In the genomic region with DNA sequence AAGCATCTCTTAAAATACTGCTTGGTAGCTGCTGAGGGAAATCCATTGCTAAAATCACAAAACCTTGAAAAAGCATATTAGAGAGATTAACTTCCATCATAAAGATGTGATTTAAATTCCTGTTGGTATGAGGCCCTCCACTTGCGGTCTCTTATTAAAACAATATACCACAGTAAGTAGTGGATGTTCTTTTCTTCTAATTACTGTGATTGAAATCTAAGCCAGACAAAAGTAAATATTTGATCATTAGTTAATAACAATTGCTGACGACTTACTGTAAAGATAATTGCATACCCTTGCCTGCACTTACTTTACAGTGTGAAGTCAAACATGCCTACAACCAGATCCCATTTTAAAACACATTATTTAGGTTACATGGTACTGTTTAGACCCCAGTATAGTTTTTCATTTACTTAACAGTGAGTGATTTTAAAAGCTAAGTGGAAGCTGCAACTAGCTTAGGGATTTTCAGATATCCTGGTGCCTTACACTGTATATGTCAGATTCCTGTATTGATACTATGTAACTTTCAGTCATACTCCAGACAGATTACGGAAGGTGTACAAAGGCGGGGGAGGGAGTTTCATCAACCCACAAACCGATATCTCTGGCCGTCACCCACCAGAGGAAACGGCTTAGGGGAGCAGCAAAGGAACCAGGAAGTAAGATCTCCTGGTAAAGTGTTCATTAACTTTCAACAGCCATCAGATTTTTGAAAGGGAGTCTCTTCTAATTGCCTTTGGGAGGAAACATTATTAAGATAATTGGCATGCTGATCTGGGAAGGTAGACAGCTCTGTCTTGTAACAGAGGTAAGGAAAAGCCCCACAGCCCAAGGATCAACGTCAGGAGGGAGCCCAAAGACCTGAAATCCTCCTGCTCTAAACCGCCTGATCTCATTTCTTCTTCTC, we compare ENCODE assay signal across 2 cellular contexts.
TF ChIP-seq lines count a peak whose summit lies in the region.

No MANE protein-coding gene starts in this region.

TF ChIP-seq in HEK293, 187 proteins besides CTCF, POLR2A, EP300 and RAD21 (continued from another document and continues in another):
- TF ChIP-seq ZNF211 (tag by site-specific recombination; IDR thresholded peaks at IDR 0.05; ENCODE audit: low read depth) (no peak), FEZF1 (tag by site-specific recombination; IDR thresholded peaks at IDR 0.05) (peak; percentile 88), TCF7L2 (IDR thresholded peaks at IDR 0.05; ENCODE audit: borderline replicate concordance, low read depth, low read length) (0 out of 2 replicates have a peak, but pooled peaks have one; percentile 18), ZNF341 (tag by site-specific recombination; IDR thresholded peaks at IDR 0.05; ENCODE audit: low read depth) (peak; percentile 87), SCRT2 (tag by site-specific recombination; IDR thresholded peaks at IDR 0.05) (no peak), ZNF501 (tag by site-specific recombination; IDR thresholded peaks at IDR 0.05) (0 out of 2 replicates have a peak, but pooled peaks have one; percentile 17), ZNF354C (tag by site-specific recombination; IDR thresholded peaks at IDR 0.05; ENCODE audit: borderline replicate concordance, low read depth) (no peak), ZNF184 (tag by site-specific recombination; IDR thresholded peaks at IDR 0.05) (no peak), SCRT1 (tag by site-specific recombination; IDR thresholded peaks at IDR 0.05; ENCODE audit: borderline replicate concordance) (no peak)
- TF ChIP-seq, protein P1, sequence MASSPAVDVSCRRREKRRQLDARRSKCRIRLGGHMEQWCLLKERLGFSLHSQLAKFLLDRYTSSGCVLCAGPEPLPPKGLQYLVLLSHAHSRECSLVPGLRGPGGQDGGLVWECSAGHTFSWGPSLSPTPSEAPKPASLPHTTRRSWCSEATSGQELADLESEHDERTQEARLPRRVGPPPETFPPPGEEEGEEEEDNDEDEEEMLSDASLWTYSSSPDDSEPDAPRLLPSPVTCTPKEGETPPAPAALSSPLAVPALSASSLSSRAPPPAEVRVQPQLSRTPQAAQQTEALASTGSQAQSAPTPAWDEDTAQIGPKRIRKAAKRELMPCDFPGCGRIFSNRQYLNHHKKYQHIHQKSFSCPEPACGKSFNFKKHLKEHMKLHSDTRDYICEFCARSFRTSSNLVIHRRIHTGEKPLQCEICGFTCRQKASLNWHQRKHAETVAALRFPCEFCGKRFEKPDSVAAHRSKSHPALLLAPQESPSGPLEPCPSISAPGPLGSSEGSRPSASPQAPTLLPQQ (tag by site-specific recombination; IDR thresholded peaks at IDR 0.05), result no peak
- TF ChIP-seq, protein P2, sequence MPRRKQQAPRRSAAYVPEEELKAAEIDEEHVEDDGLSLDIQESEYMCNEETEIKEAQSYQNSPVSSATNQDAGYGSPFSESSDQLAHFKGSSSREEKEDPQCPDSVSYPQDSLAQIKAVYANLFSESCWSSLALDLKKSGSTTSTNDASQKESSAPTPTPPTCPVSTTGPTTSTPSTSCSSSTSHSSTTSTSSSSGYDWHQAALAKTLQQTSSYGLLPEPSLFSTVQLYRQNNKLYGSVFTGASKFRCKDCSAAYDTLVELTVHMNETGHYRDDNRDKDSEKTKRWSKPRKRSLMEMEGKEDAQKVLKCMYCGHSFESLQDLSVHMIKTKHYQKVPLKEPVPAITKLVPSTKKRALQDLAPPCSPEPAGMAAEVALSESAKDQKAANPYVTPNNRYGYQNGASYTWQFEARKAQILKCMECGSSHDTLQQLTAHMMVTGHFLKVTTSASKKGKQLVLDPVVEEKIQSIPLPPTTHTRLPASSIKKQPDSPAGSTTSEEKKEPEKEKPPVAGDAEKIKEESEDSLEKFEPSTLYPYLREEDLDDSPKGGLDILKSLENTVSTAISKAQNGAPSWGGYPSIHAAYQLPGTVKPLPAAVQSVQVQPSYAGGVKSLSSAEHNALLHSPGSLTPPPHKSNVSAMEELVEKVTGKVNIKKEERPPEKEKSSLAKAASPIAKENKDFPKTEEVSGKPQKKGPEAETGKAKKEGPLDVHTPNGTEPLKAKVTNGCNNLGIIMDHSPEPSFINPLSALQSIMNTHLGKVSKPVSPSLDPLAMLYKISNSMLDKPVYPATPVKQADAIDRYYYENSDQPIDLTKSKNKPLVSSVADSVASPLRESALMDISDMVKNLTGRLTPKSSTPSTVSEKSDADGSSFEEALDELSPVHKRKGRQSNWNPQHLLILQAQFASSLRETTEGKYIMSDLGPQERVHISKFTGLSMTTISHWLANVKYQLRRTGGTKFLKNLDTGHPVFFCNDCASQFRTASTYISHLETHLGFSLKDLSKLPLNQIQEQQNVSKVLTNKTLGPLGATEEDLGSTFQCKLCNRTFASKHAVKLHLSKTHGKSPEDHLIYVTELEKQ (tag by site-specific recombination; IDR thresholded peaks at IDR 0.05; ENCODE audit: borderline replicate concordance), result peak; percentile 40; the same call in 1 of the 2 replicates
- TF ChIP-seq, protein P3, sequence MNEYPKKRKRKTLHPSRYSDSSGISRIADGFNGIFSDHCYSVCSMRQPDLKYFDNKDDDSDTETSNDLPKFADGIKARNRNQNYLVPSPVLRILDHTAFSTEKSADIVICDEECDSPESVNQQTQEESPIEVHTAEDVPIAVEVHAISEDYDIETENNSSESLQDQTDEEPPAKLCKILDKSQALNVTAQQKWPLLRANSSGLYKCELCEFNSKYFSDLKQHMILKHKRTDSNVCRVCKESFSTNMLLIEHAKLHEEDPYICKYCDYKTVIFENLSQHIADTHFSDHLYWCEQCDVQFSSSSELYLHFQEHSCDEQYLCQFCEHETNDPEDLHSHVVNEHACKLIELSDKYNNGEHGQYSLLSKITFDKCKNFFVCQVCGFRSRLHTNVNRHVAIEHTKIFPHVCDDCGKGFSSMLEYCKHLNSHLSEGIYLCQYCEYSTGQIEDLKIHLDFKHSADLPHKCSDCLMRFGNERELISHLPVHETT (tag by site-specific recombination; IDR thresholded peaks at IDR 0.05), result 0 out of 2 replicates have a peak, but pooled peaks have one; percentile 16
- TF ChIP-seq, protein P4, sequence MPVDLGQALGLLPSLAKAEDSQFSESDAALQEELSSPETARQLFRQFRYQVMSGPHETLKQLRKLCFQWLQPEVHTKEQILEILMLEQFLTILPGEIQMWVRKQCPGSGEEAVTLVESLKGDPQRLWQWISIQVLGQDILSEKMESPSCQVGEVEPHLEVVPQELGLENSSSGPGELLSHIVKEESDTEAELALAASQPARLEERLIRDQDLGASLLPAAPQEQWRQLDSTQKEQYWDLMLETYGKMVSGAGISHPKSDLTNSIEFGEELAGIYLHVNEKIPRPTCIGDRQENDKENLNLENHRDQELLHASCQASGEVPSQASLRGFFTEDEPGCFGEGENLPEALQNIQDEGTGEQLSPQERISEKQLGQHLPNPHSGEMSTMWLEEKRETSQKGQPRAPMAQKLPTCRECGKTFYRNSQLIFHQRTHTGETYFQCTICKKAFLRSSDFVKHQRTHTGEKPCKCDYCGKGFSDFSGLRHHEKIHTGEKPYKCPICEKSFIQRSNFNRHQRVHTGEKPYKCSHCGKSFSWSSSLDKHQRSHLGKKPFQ (tag by site-specific recombination; IDR thresholded peaks at IDR 0.05), result peak; percentile 55; the same call in 1 of the 2 replicates

TF ChIP-seq in H1, 55 proteins besides CTCF, POLR2A, EP300 and RAD21 (continued from another document):
- no peak for TF ChIP-seq SAP30 (IDR thresholded peaks at IDR 0.05; ENCODE audit: insufficient read depth, insufficient replicate concordance, low read length)
- TF ChIP-seq MAFK (IDR thresholded peaks at IDR 0.05; ENCODE audit: low read depth, low read length), result no peak
- TF ChIP-seq, protein P5, sequence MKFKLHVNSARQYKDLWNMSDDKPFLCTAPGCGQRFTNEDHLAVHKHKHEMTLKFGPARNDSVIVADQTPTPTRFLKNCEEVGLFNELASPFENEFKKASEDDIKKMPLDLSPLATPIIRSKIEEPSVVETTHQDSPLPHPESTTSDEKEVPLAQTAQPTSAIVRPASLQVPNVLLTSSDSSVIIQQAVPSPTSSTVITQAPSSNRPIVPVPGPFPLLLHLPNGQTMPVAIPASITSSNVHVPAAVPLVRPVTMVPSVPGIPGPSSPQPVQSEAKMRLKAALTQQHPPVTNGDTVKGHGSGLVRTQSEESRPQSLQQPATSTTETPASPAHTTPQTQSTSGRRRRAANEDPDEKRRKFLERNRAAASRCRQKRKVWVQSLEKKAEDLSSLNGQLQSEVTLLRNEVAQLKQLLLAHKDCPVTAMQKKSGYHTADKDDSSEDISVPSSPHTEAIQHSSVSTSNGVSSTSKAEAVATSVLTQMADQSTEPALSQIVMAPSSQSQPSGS (IDR thresholded peaks at IDR 0.05; ENCODE audit: low read length), result no peak
- no peak for TF ChIP-seq CHD1 (IDR thresholded peaks at IDR 0.05; ENCODE audit: low read depth, low read length)
